Comparison of ENCODE assay signal across 9 cellular contexts in genomic region chr15:96058103-96058851, GRCh38.
DNase-seq lines count a peak whose midpoint lies in the region; ATAC-seq and TF ChIP-seq lines count a peak whose summit lies in the region.
"Had no signal": no experiment of that assay in that cellular context is flagged by ENCODE, and none has a peak within 500 bp of the region (broad histone marks: within the 10 kb centered on the region; RNA-seq: fewer than 3 reads in every experiment).

No MANE protein-coding gene starts in this region.

- no peaks in the 10 kb centered on the region for H3K9me3 Mint-ChIP-seq in MCF 10A (ENCODE audit: unreplicated experiment)

- POLR2A ChIA-PET in MCF 10A (lab: Yijun Ruan, JAX): no interaction called here

- CTCF ChIA-PET in MCF 10A (lab: Yijun Ruan, JAX): interaction anchor here (0.6 kb wide), 1 partner anchor 636 kb away, joined by 4 read pairs; no protein-coding TSS in a partner anchor

- ATAC-seq in GM18498 (IDR thresholded peaks at IDR 0.05; ENCODE audit: unreplicated experiment): peak; percentile 75
- peak; percentile 75 for ATAC-seq in GM21515 (IDR thresholded peaks at IDR 0.05; ENCODE audit: unreplicated experiment)
- peak; percentile 91 for ATAC-seq in HG03432 (IDR thresholded peaks at IDR 0.05; ENCODE audit: unreplicated experiment)

- no peaks in the 10 kb centered on the region for H3K27me3 Mint-ChIP-seq in MCF 10A (ENCODE audit: insufficient read depth, unreplicated experiment)

- DNase-seq in glomerular visceral epithelial cell (ENCODE audit: extremely low spot score) (peak; percentile 24), NCI-H2029 (lab: John Stamatoyannopoulos, UW) (no peak), NCI-H2029 treated with DMSO at 0.1 percent for 48 hours (lab: John Stamatoyannopoulos, UW) (no peak), SW 1271 (lab: John Stamatoyannopoulos, UW) (no peak), MCF 10A (ENCODE audit: unreplicated experiment) (no peak)
- DNase-seq: NCI-H748 treated with DMSO at 0.1 percent for 48 hours had no signal

- TF ChIP-seq CTCF in MCF 10A (IDR thresholded peaks at IDR 0.05; ENCODE audit: unreplicated experiment): no peak

- H3K36me3 Mint-ChIP-seq in MCF 10A (ENCODE audit: insufficient read depth, unreplicated experiment): no peaks in the 10 kb centered on the region

- BruUV-seq in MCF 10A (replicated peaks; lab: Mats Ljungman, UMichigan): no TSS peak

- H3K27ac Mint-ChIP-seq in MCF 10A (ENCODE audit: low read depth, unreplicated experiment): no peak overlapping the region

- intact Hi-C loops in MCF 10A (cut with micrococcal nuclease): no loop called here

- no peak overlapping the region for H3K4me3 Mint-ChIP-seq in MCF 10A (ENCODE audit: unreplicated experiment)

- no peaks in the 10 kb centered on the region for H3K4me1 Mint-ChIP-seq in MCF 10A (ENCODE audit: insufficient read depth, unreplicated experiment)
